Comparison of ENCODE assay signal across 8 cellular contexts in genomic region chr7:135170223-135170997, GRCh38. TPM values are rescaled to one million over a fixed set of nuclear protein-coding genes. Genes with fewer than 3 reads are reported as not detected.
DNase-seq lines count a peak whose midpoint lies in the region; ATAC-seq, FAIRE-seq and TF ChIP-seq lines count a peak whose summit lies in the region.

A gene with protein sequence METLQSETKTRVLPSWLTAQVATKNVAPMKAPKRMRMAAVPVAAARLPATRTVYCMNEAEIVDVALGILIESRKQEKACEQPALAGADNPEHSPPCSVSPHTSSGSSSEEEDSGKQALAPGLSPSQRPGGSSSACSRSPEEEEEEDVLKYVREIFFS (minus strand): TSS chr7:135170707. CDS start chr7:135168922, 1,785 bp downstream.

- peak within 1 kb of the TSS; percentile 94 for H3K4me3 Mint-ChIP-seq in natural killer cell

- peaks cover 55% of the 10 kb centered on the region for H3K36me3 ChIP-seq in DOHH2 (ENCODE audit: control insufficient read depth, low read length)
- peaks cover 28% of the 10 kb centered on the region for H3K36me3 ChIP-seq in Karpas-422 (ENCODE audit: insufficient read depth, low read length)
- H3K36me3 ChIP-seq in fibroblast of lung (ENCODE audit: control insufficient read depth, insufficient read depth, low read length) = peaks cover 27% of the 10 kb centered on the region

- H3F3A ChIP-seq in DOHH2 (ENCODE audit: control insufficient read depth, insufficient read depth) = peaks cover 7% of the 10 kb centered on the region

- ATAC-seq in GM21825 (IDR thresholded peaks at IDR 0.05; ENCODE audit: unreplicated experiment) (peak; percentile 77), natural killer cell (peak; percentile 78 to 90 (median 84))

- TF ChIP-seq CTCF in DOHH2 (IDR thresholded peaks at IDR 0.05; ENCODE audit: low read depth, low read length, poor library complexity, severe bottlenecking) = peak; percentile 82
- peak; percentile 47 to 60 for TF ChIP-seq CTCF in fibroblast of lung (conservative IDR thresholded peaks at IDR 0.05 in 1 of 2, IDR thresholded peaks at IDR 0.05 in 1 of 2; ENCODE audit: low read depth in 1 of 2, low read length in 2 of 2)
- TF ChIP-seq CTCF in natural killer cell (IDR thresholded peaks at IDR 0.05) = peak; percentile 63

- H4K20me1 ChIP-seq in DOHH2 (ENCODE audit: control insufficient read depth, insufficient read depth, low read depth, low read length) = no peaks in the 10 kb centered on the region
- peaks cover 11% of the 10 kb centered on the region; the same call in 1 of the 2 replicates for H4K20me1 ChIP-seq in Karpas-422 (ENCODE audit: insufficient read depth, low read depth, low read length)
- H4K20me1 ChIP-seq in fibroblast of lung (ENCODE audit: control insufficient read depth, extremely low read depth, insufficient read depth, low read length) = no peaks in the 10 kb centered on the region

- DNase-seq in Karpas-422 = peak; percentile 98
- peak; percentile 96 for DNase-seq in RCC 7860 (ENCODE audit: low spot score)
- peak; percentile 85 for DNase-seq in activated T-helper 1 cell treated with Interleukin-2 at 50 U/mL for 16 hours (ENCODE audit: low read depth)
- peak; percentile 93 to 95 for DNase-seq in fibroblast of lung (ENCODE audit: low read depth in 2 of 2)
- peak; percentile 83 for DNase-seq in natural killer cell
- DNase-seq in stimulated activated naive CD4-positive, alpha-beta T cell treated with Interleukin-2 at 50 U/mL for 16 hours (lab: John Stamatoyannopoulos, UW) = peak; percentile 90

- H3K27me3 ChIP-seq in DOHH2 (ENCODE audit: control insufficient read depth, low read length) = no peaks in the 10 kb centered on the region
- no peaks in the 10 kb centered on the region for H3K27me3 ChIP-seq in Karpas-422 (ENCODE audit: low read length)
- no peaks in the 10 kb centered on the region for H3K27me3 ChIP-seq in fibroblast of lung (ENCODE audit: control insufficient read depth, insufficient read depth, low read length)

- no peaks in the 10 kb centered on the region for H3K9me3 Mint-ChIP-seq in natural killer cell

- FAIRE-seq in RCC 7860 (lab: Jason Lieb, UNC) = peak; percentile 44

- H3K4me3 ChIP-seq in DOHH2 (ENCODE audit: low read length) (peak within 1 kb of the TSS; percentile 88), Karpas-422 (ENCODE audit: low read length) (peak within 1 kb of the TSS; percentile 92), fibroblast of lung (replicated peaks in 1 of 4; ENCODE audit: control extremely low read depth in 1 of 4, insufficient read depth in 1 of 4, low read depth in 3 of 4, low read length in 4 of 4) (peak within 1 kb of the TSS; percentile 79 to 96 (median 91))

- intact Hi-C loops in natural killer cell (cut with micrococcal nuclease) = loop anchor here (1.0 to 10.0 kb wide), 6 partner anchors 22 to 538 kb away; partner anchors contain the start of genes AGBL3, BPGM, TMEM140 and WDR91

- peak within 1 kb of the TSS; percentile 92 for H2AFZ ChIP-seq in Karpas-422 (ENCODE audit: low read length)
- peak within 1 kb of the TSS; percentile 73 for H2AFZ ChIP-seq in fibroblast of lung (ENCODE audit: low read length)

- H3K27me3 Mint-ChIP-seq in natural killer cell (ENCODE audit: low read depth in 2 of 2) = no peaks in the 10 kb centered on the region

- no peaks in the 10 kb centered on the region for H3K9me2 ChIP-seq in DOHH2 (replicated peaks; ENCODE audit: control insufficient read depth, low read length)
- H3K9me2 ChIP-seq in Karpas-422 (replicated peaks; ENCODE audit: insufficient read depth, low read length) = no peaks in the 10 kb centered on the region

- peak within 1 kb of the TSS; percentile 96 for H3K27ac Mint-ChIP-seq in natural killer cell

- H3K4me1 Mint-ChIP-seq in natural killer cell = peaks cover 34 to 42% of the 10 kb centered on the region in 2 donors

- H3K36me3 Mint-ChIP-seq in natural killer cell = no peaks in the 10 kb centered on the region

- H3K4me1 ChIP-seq in DOHH2 (ENCODE audit: control insufficient read depth, low read length) (peaks cover 22% of the 10 kb centered on the region), Karpas-422 (ENCODE audit: low read length) (peaks cover 30% of the 10 kb centered on the region), fibroblast of lung (ENCODE audit: control insufficient read depth, extremely low read depth, insufficient read depth, low read length) (peaks cover 14% of the 10 kb centered on the region)

- H3K27ac ChIP-seq in DOHH2 (ENCODE audit: low read depth, low read length) (peak within 1 kb of the TSS; percentile 86), Karpas-422 (ENCODE audit: low read length) (peak within 1 kb of the TSS; percentile 92), fibroblast of lung (ENCODE audit: insufficient read depth, low read length) (peak within 1 kb of the TSS; percentile 91)

- H3K79me2 ChIP-seq in DOHH2 (ENCODE audit: control insufficient read depth, low read length) (peaks cover 74% of the 10 kb centered on the region), Karpas-422 (ENCODE audit: low read length) (peaks cover 24% of the 10 kb centered on the region), fibroblast of lung (ENCODE audit: control insufficient read depth, insufficient read depth, low read length) (peaks cover 27% of the 10 kb centered on the region)

- H3K4me2 ChIP-seq in DOHH2 (ENCODE audit: low read length) (peak within 1 kb of the TSS; percentile 81), Karpas-422 (ENCODE audit: low read depth, low read length, poor library complexity, severe bottlenecking) (peak within 1 kb of the TSS; percentile 99), fibroblast of lung (ENCODE audit: extremely low read depth, insufficient read depth, low read length) (peak within 1 kb of the TSS; percentile 99)

- H3K9ac ChIP-seq in Karpas-422 (ENCODE audit: low read length) = peak within 1 kb of the TSS; percentile 96
- peak within 1 kb of the TSS; percentile 92 for H3K9ac ChIP-seq in fibroblast of lung (ENCODE audit: insufficient read depth, low read length)

- H3K9me3 ChIP-seq in DOHH2 (ENCODE audit: control insufficient read depth, insufficient read depth, low read length) (no peaks in the 10 kb centered on the region), Karpas-422 (ENCODE audit: low read length) (no peaks in the 10 kb centered on the region), fibroblast of lung (ENCODE audit: control insufficient read depth, insufficient read depth, low read depth, low read length) (no peaks in the 10 kb centered on the region)

RNA-seq across cellular contexts. Expression of the gene that starts here (rescaled TPM):
- 33.1 and 67.1 TPM in 2 replicates for total RNA-seq in Karpas-422 (2014; rRNA removed; shearing (Covaris generic); ENCODE audit: low replicate concordance)
- 34.5 and 40.1 TPM in 2 replicates for total RNA-seq in fibroblast of lung
- 24.4 and 33.0 TPM in 2 replicates for polyA plus RNA-seq in fibroblast of lung
- polyA plus RNA-seq in fibroblast of lung (2012) = 27.1 and 36.6 TPM in 2 replicates
- 16.9 and 20.8 TPM in 2 replicates for polyA minus RNA-seq in fibroblast of lung (ENCODE audit: low replicate concordance)
- 10 to 100 TPM; 26.1 to 33.9 (median 33.8) TPM for total RNA-seq in natural killer cell

Comparison
In these comparisons a context has a peak if more than half of its experiments do, and no peak if none do; other contexts are left out.
1. Peak in every context shown above with its lines: DNase-seq, ATAC-seq, H3K4me3 ChIP-seq and H3K27ac ChIP-seq.